In the genomic region with DNA sequence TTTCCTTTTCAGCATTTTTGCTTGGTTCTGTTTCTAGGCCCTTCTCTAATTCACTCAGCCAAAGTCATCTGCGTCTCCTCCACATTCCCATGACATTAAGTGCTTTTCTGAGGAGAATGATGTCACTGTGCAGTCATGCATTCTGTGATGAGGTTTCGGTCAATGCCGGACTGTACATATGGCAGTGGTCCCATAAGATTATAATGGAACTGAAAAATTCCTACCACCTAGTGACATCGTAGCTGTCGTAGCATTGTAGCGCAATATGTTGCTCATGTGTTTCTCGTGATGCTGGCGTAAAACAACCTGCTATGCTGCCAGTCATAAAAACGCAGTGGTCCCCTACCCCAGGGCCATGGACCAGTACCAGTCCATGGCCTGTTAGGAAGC, we compare ENCODE assay signal across 17 cellular contexts.
DNase-seq lines count a peak whose midpoint lies in the region; ATAC-seq and TF ChIP-seq lines count a peak whose summit lies in the region.
"Had no signal": no experiment of that assay in that cellular context is flagged by ENCODE, and none has a peak within 500 bp of the region (broad histone marks: within the 10 kb centered on the region; RNA-seq: fewer than 3 reads in every experiment).

No MANE protein-coding gene starts in this region.

- no peaks in the 10 kb centered on the region for H3K36me3 ChIP-seq in IMR-90 (ENCODE audit: control insufficient read depth, insufficient read depth, low read length)
- H3K36me3 ChIP-seq in esophagus squamous epithelium = no peaks in the 10 kb centered on the region
- no peaks in the 10 kb centered on the region for H3K36me3 ChIP-seq in mesodermal cell (ENCODE audit: control insufficient read depth, insufficient read depth, low read length)
- H3K36me3 ChIP-seq: gastrocnemius medialis, WERI-Rb-1 had no signal

- H3K4me2 ChIP-seq in IMR-90 (ENCODE audit: low read depth, low read length) = no peak overlapping the region

- H3K4me1 ChIP-seq in IMR-90 (ENCODE audit: control insufficient read depth, insufficient read depth, low read length) (peaks cover 33% of the 10 kb centered on the region), esophagus squamous epithelium (peaks cover 0 to 32% (median 0%) of the 10 kb centered on the region in 3 donors), mesodermal cell (ENCODE audit: control insufficient read depth, insufficient read depth, low read length, poor library complexity, severe bottlenecking) (peaks cover 43% of the 10 kb centered on the region)

- H3K4me3 Mint-ChIP-seq in CD4-positive, alpha-beta T cell = no peak overlapping the region
- no peak overlapping the region for H3K4me3 Mint-ChIP-seq in activated CD4-positive, alpha-beta T cell treated with anti-CD3 and anti-CD28 coated beads, Interleukin-2, amount 10 ng/mL, durations not matched to agents 7 days and 5 days
- H3K4me3 Mint-ChIP-seq: memory B cell had no signal

- H4K8ac ChIP-seq in IMR-90 (ENCODE audit: low read depth in 2 of 2, low read length in 2 of 2) = peak overlapping the region; percentile 2 to 73

- H2BK120ac ChIP-seq in IMR-90 (ENCODE audit: low read depth, low read length) = peak overlapping the region; percentile 88

- TF ChIP-seq CTCF in IMR-90 (conservative IDR thresholded peaks at IDR 0.05; ENCODE audit: low read depth, low read length) (no peak), esophagus squamous epithelium (IDR thresholded peaks at IDR 0.05) (no peak)
- TF ChIP-seq CTCF in CD4-positive, alpha-beta T cell (IDR thresholded peaks at IDR 0.05) = no peak

- peak overlapping the region; percentile 86 for H4K5ac ChIP-seq in IMR-90 (ENCODE audit: low read depth, low read length)

- H2BK5ac ChIP-seq in IMR-90 (ENCODE audit: low read depth, low read length, poor library complexity, severe bottlenecking) = peak overlapping the region; percentile 82

- no peaks in the 10 kb centered on the region for H3K9me3 ChIP-seq in IMR-90 (ENCODE audit: control insufficient read depth, insufficient read depth, low read length)
- H3K9me3 ChIP-seq in esophagus squamous epithelium = no peaks in the 10 kb centered on the region
- H3K9me3 ChIP-seq in mesodermal cell (ENCODE audit: control insufficient read depth, low read length) = no peaks in the 10 kb centered on the region
- no peaks in the 10 kb centered on the region for H3K9me3 ChIP-seq in CD4-positive, alpha-beta T cell (ENCODE audit: control insufficient read depth, low read length)
- H3K9me3 ChIP-seq: gastrocnemius medialis had no signal

- peak overlapping the region; percentile 64 for H3K23ac ChIP-seq in IMR-90 (ENCODE audit: low read depth, low read length)

- H3K27me3 Mint-ChIP-seq in CD4-positive, alpha-beta T cell = peaks cover 21% of the 10 kb centered on the region
- H3K27me3 Mint-ChIP-seq in activated CD4-positive, alpha-beta T cell treated with anti-CD3 and anti-CD28 coated beads, Interleukin-2, amount 10 ng/mL, durations not matched to agents 7 days and 5 days = peaks cover 2% of the 10 kb centered on the region

- no peak overlapping the region for H3K27ac Mint-ChIP-seq in CD4-positive, alpha-beta T cell
- H3K27ac Mint-ChIP-seq in activated CD4-positive, alpha-beta T cell treated with anti-CD3 and anti-CD28 coated beads, Interleukin-2, amount 10 ng/mL, durations not matched to agents 7 days and 5 days = no peak overlapping the region
- H3K27ac Mint-ChIP-seq: memory B cell had no signal

- no peaks in the 10 kb centered on the region for H4K20me1 ChIP-seq in IMR-90 (ENCODE audit: insufficient read depth, low read length)

- H2AK5ac ChIP-seq in IMR-90 (ENCODE audit: low read depth, low read length) = peak overlapping the region; percentile 85

- WGBS in IMR-90 (ENCODE audit: extremely low coverage in 2 of 2, insufficient read length in 1 of 2), 2 experiments = 40% methylated on average over 2 of the region's 9 CpGs; no CpG with 5 or more reads in 1 of the 2 experiments
- WGBS in esophagus squamous epithelium, 2 donors = 73 to 80% methylated on average over 8 to 9 of the region's 9 CpGs
- 79 to 81% methylated on average over 6 to 9 of the region's 9 CpGs for WGBS in mesodermal cell (ENCODE audit: insufficient coverage in 2 of 2), 2 experiments

- H3K27ac ChIP-seq in IMR-90 (ENCODE audit: insufficient read depth, low read length) (peak overlapping the region; percentile 86), esophagus squamous epithelium (peak overlapping the region in 3 of 4 donors; percentile 45 to 65 (median 56)), mesodermal cell (ENCODE audit: low read depth, low read length, severe bottlenecking) (peak overlapping the region; percentile 91)
- no peak overlapping the region for H3K27ac ChIP-seq in CD4-positive, alpha-beta T cell (ENCODE audit: low read depth, low read length)
- H3K27ac ChIP-seq: WERI-Rb-1 had no signal

- H2BK15ac ChIP-seq in IMR-90 (ENCODE audit: low read depth, low read length) = peak overlapping the region; percentile 89; the same call in 2 of the 3 replicates

- no peak overlapping the region for H3K9ac ChIP-seq in IMR-90 (ENCODE audit: low read depth, low read length)

- DNase-seq in ACHN (peak; percentile 84), IMR-90 (peak; percentile 98), esophagus squamous epithelium (lab: John Stamatoyannopoulos, UW) (no peak), iPS-NIHi7 (ENCODE audit: extremely low spot score) (no peak)
- DNase-seq in NK-92 treated with Interleukin-12 subunit alpha and Interleukin-12 subunit beta, amount 100 ng/mL, for 24 hours (lab: John Stamatoyannopoulos, UW) = no peak
- no peak for DNase-seq in CD4-positive, alpha-beta T cell
- no peak for DNase-seq in activated CD4-positive, alpha-beta T cell treated with anti-CD3 and anti-CD28 coated beads, Interleukin-2, amount 10 ng/mL, durations not matched to agents 7 days and 5 days
- DNase-seq: caudate nucleus, gastrocnemius medialis, GDM1, KG1, NCI-H2107, RPMI8226, small intestine, WERI-Rb-1 had no signal

- peak overlapping the region; percentile 87 for H3K14ac ChIP-seq in IMR-90 (replicated peaks; ENCODE audit: low read depth, low read length)

- H3K4me3 ChIP-seq in IMR-90 (ENCODE audit: insufficient read depth, low read depth, low read length) (no peak overlapping the region), esophagus squamous epithelium (no peak overlapping the region), mesodermal cell (ENCODE audit: extremely low read depth, insufficient read depth, low read length, poor library complexity, severe bottlenecking) (no peak overlapping the region)
- H3K4me3 ChIP-seq: gastrocnemius medialis had no signal

- peak overlapping the region; percentile 90 for H4K91ac ChIP-seq in IMR-90 (ENCODE audit: insufficient read depth, low read depth, low read length)

- POLR2A ChIA-PET in IMR-90 (lab: Charles Lee; ENCODE audit: unreplicated experiment) = no interaction called here
- POLR2A ChIA-PET in CD4-positive, alpha-beta T cell (lab: Charles Lee) = no interaction called here
- POLR2A ChIA-PET in activated CD4-positive, alpha-beta T cell treated with anti-CD3 and anti-CD28 coated beads, Interleukin-2, amount 10 ng/mL, durations not matched to agents 7 days and 5 days (lab: Charles Lee) = no interaction called here

- peaks cover 35% of the 10 kb centered on the region for H3K9me1 ChIP-seq in IMR-90 (ENCODE audit: insufficient read depth, low read length)

- H2AK9ac ChIP-seq in IMR-90 (replicated peaks; ENCODE audit: low read depth, low read length, poor library complexity) = no peak overlapping the region

- in situ Hi-C loops in ACHN (cut with HindIII; ENCODE audit: low pct_ligation_motif_present, low pct_unique_long_range_greater_than_20kb, low sequenced_read_pairs) = no loop called here
- in situ Hi-C loops in IMR-90 (cut with MboI; ENCODE audit: low sequenced_read_pairs) = no loop called here

- dilution Hi-C loops in IMR-90 (cut with HindIII; ENCODE audit: low sequenced_read_pairs, unreplicated experiment) = no loop called here

- no peaks in the 10 kb centered on the region for H3K4me1 Mint-ChIP-seq in CD4-positive, alpha-beta T cell (ENCODE audit: low read depth)
- no peaks in the 10 kb centered on the region for H3K4me1 Mint-ChIP-seq in activated CD4-positive, alpha-beta T cell treated with anti-CD3 and anti-CD28 coated beads, Interleukin-2, amount 10 ng/mL, durations not matched to agents 7 days and 5 days
- H3K4me1 Mint-ChIP-seq: memory B cell had no signal

- CTCF ChIA-PET in IMR-90 (lab: Yijun Ruan, JAX) = interaction anchor here (0.6 kb wide), 2 partner anchors 9 to 18 kb away, joined by 3 read pairs; no protein-coding TSS in a partner anchor
- CTCF ChIA-PET in CD4-positive, alpha-beta T cell (lab: Charles Lee) = no interaction called here
- CTCF ChIA-PET in activated CD4-positive, alpha-beta T cell treated with anti-CD3 and anti-CD28 coated beads, Interleukin-2, amount 10 ng/mL, durations not matched to agents 7 days and 5 days (lab: Charles Lee) = interaction anchor here (1.6 kb wide), 1 partner anchor 17 kb away, joined by 3 read pairs; no protein-coding TSS in a partner anchor

- no peak for TF ChIP-seq RAD21 in IMR-90 (IDR thresholded peaks at IDR 0.05; ENCODE audit: low read length)

- H3K4ac ChIP-seq in IMR-90 (ENCODE audit: low read depth, low read length) = peak overlapping the region; percentile 76

- no peaks in the 10 kb centered on the region for H3K36me3 Mint-ChIP-seq in CD4-positive, alpha-beta T cell (ENCODE audit: low read depth)
- H3K36me3 Mint-ChIP-seq in activated CD4-positive, alpha-beta T cell treated with anti-CD3 and anti-CD28 coated beads, Interleukin-2, amount 10 ng/mL, durations not matched to agents 7 days and 5 days (ENCODE audit: low read depth) = no peaks in the 10 kb centered on the region
- H3K36me3 Mint-ChIP-seq: memory B cell had no signal

- H3K27me3 ChIP-seq in IMR-90 (ENCODE audit: control insufficient read depth, insufficient read depth, low read length) (no peaks in the 10 kb centered on the region), esophagus squamous epithelium (no peaks in the 10 kb centered on the region)
- H3K27me3 ChIP-seq in CD4-positive, alpha-beta T cell (ENCODE audit: control insufficient read depth, insufficient read depth, low read length) = peaks cover 5% of the 10 kb centered on the region
- H3K27me3 ChIP-seq: gastrocnemius medialis had no signal

- H3K79me1 ChIP-seq in IMR-90 (ENCODE audit: low read depth in 1 of 2, low read length in 2 of 2) = peaks cover 0 to 24% of the 10 kb centered on the region in 2 experiments; a peak in 2 of 4 replicates

- H2AFZ ChIP-seq in IMR-90 (replicated peaks; ENCODE audit: low read length, poor library complexity) = peak overlapping the region; percentile 45

- intact Hi-C loops in IMR-90 (cut with micrococcal nuclease) (loop anchor here (5.0 kb wide), 1 partner anchor 165 kb away; no protein-coding TSS in a partner anchor), esophagus squamous epithelium (cut with DNase I) (no loop called here)
- intact Hi-C loops in CD4-positive, alpha-beta T cell (cut with DNase I, micrococcal nuclease) = no loop called here

- BruUV-seq in IMR-90 (replicated peaks; lab: Mats Ljungman, UMichigan) = no TSS peak

- peak overlapping the region; percentile 42; the same call in 1 of the 2 replicates for H3K56ac ChIP-seq in IMR-90 (ENCODE audit: extremely low read depth, insufficient read depth, low read length)

- H2BK20ac ChIP-seq in IMR-90 (ENCODE audit: low read depth, low read length) = peak overlapping the region; percentile 90

- H3K18ac ChIP-seq in IMR-90 (ENCODE audit: low read depth, low read length) = peak overlapping the region; percentile 98; the same call in 1 of the 2 replicates

- H3K9me3 Mint-ChIP-seq in CD4-positive, alpha-beta T cell = no peaks in the 10 kb centered on the region
- no peaks in the 10 kb centered on the region for H3K9me3 Mint-ChIP-seq in activated CD4-positive, alpha-beta T cell treated with anti-CD3 and anti-CD28 coated beads, Interleukin-2, amount 10 ng/mL, durations not matched to agents 7 days and 5 days
- H3K9me3 Mint-ChIP-seq: memory B cell had no signal

- TF ChIP-seq POLR2A in IMR-90 (IDR thresholded peaks at IDR 0.05; ENCODE audit: low read depth, low read length) (no peak), esophagus squamous epithelium (IDR thresholded peaks at IDR 0.05) (no peak)

- peak; percentile 24; the same call in 1 of the 2 replicates for ATAC-seq in IMR-90 (ENCODE audit: low read depth)
- no peak for ATAC-seq in CD4-positive, alpha-beta T cell (ENCODE audit: poor library complexity)
- ATAC-seq: gastrocnemius medialis had no signal

Comparison
In these comparisons a context has a peak if more than half of its experiments do, and no peak if none do; other contexts are left out.
1. DNase-seq: peak in ACHN (single experiment) and IMR-90 (single experiment); none in esophagus squamous epithelium (single experiment), NK-92 treated with Interleukin-12 subunit alpha and Interleukin-12 subunit beta, amount 100 ng/mL, for 24 hours (single experiment), CD4-positive, alpha-beta T cell (0 of 10), iPS-NIHi7 (single experiment) and activated CD4-positive, alpha-beta T cell treated with anti-CD3 and anti-CD28 coated beads, Interleukin-2, amount 10 ng/mL, durations not matched to agents 7 days and 5 days (single experiment).